Comparison of ENCODE assay signal across 24 cellular contexts in genomic region chr9:125884196-125884595, GRCh38.
"Had no signal": no experiment of that assay in that cellular context is flagged by ENCODE, and none has a peak within 500 bp of the region (broad histone marks: within the 10 kb centered on the region; RNA-seq: fewer than 3 reads in every experiment).

No MANE protein-coding gene starts in this region.

- H3K4me3 ChIP-seq: prostate gland, skin epidermis, thoracic aorta had no signal

- ATAC-seq: activated CD8-positive, alpha-beta T cell treated with anti-CD3 and anti-CD28 coated beads for 36 hours; activated T-helper 17 cell treated with anti-CD3 and anti-CD28 coated beads, Interleukin-2, amount 50 U/mL, for 72 hours; left lobe of liver; stimulated activated effector memory CD8-positive, alpha-beta T cell treated with anti-CD3 and anti-CD28 coated beads, Interleukin-12 subunit alpha, Interleukin-12 subunit beta, amount 100 ng/mL, for 72 hours; T-cell had no signal

- H3K36me3 Mint-ChIP-seq: activated naive CD8-positive, alpha-beta T cell treated with anti-CD3 and anti-CD28 coated beads for 36 hours; mesothelial cell of epicardium; stimulated activated effector memory CD8-positive, alpha-beta T cell treated with anti-CD3 and anti-CD28 coated beads, Interleukin-12 subunit alpha, Interleukin-12 subunit beta, amount 100 ng/mL, for 72 hours had no signal

- H3K9me3 Mint-ChIP-seq: activated CD4-positive, alpha-beta T cell treated with anti-CD3 and anti-CD28 coated beads, Interleukin-2, amount 10 ng/mL, durations not matched to agents 24 days and 14 days; activated CD8-positive, alpha-beta T cell treated with anti-CD3 and anti-CD28 coated beads for 36 hours; activated naive CD8-positive, alpha-beta T cell treated with anti-CD3 and anti-CD28 coated beads for 36 hours; activated T-helper 17 cell treated with anti-CD3 and anti-CD28 coated beads, Interleukin-2, amount 50 U/mL, for 72 hours; endodermal cell; mesothelial cell of epicardium; neural crest cell; stimulated activated effector memory CD8-positive, alpha-beta T cell treated with anti-CD3 and anti-CD28 coated beads, Interleukin-12 subunit alpha, Interleukin-12 subunit beta, amount 100 ng/mL, for 72 hours; T-cell had no signal

- H3K27ac ChIP-seq: epithelial cell of prostate, prostate gland, skin epidermis, thoracic aorta had no signal

- H3K27ac Mint-ChIP-seq: activated CD4-positive, alpha-beta T cell treated with anti-CD3 and anti-CD28 coated beads, Interleukin-2, amount 10 ng/mL, durations not matched to agents 24 days and 14 days; activated CD8-positive, alpha-beta T cell treated with anti-CD3 and anti-CD28 coated beads for 36 hours; activated naive CD8-positive, alpha-beta T cell treated with anti-CD3 and anti-CD28 coated beads for 36 hours; activated T-helper 17 cell treated with anti-CD3 and anti-CD28 coated beads, Interleukin-2, amount 50 U/mL, for 72 hours; endodermal cell; mesothelial cell of epicardium; stimulated activated effector memory CD8-positive, alpha-beta T cell treated with anti-CD3 and anti-CD28 coated beads, Interleukin-12 subunit alpha, Interleukin-12 subunit beta, amount 100 ng/mL, for 72 hours; T-cell had no signal

- H3K36me3 ChIP-seq: prostate gland, thoracic aorta had no signal

- H3K4me3 Mint-ChIP-seq: activated CD4-positive, alpha-beta T cell treated with anti-CD3 and anti-CD28 coated beads, Interleukin-2, amount 10 ng/mL, durations not matched to agents 24 days and 14 days; activated CD8-positive, alpha-beta T cell treated with anti-CD3 and anti-CD28 coated beads for 36 hours; activated naive CD8-positive, alpha-beta T cell treated with anti-CD3 and anti-CD28 coated beads for 36 hours; activated T-helper 17 cell treated with anti-CD3 and anti-CD28 coated beads, Interleukin-2, amount 50 U/mL, for 72 hours; endodermal cell; mesothelial cell of epicardium; neural crest cell; stimulated activated effector memory CD8-positive, alpha-beta T cell treated with anti-CD3 and anti-CD28 coated beads, Interleukin-12 subunit alpha, Interleukin-12 subunit beta, amount 100 ng/mL, for 72 hours; T-cell had no signal

- H3K9me3 ChIP-seq: prostate gland, thoracic aorta had no signal

- DNase-seq: activated CD4-positive, alpha-beta T cell treated with anti-CD3 and anti-CD28 coated beads, Interleukin-2, amount 10 ng/mL, durations not matched to agents 24 days and 14 days; activated CD8-positive, alpha-beta T cell treated with anti-CD3 and anti-CD28 coated beads for 36 hours; activated naive CD4-positive, alpha-beta T cell; activated naive CD8-positive, alpha-beta T cell treated with anti-CD3 and anti-CD28 coated beads for 36 hours; activated T-cell treated with anti-CD3 and anti-CD28 coated beads, Interleukin-2, amount 50 U/mL, for 1 hour; amygdala; caudate nucleus; endodermal cell; right cardiac atrium; stimulated activated CD4-positive, alpha-beta T cell treated with anti-CD3 and anti-CD28 coated beads, Interleukin-15, amount 100 ng/mL, for 24 hours; stimulated activated CD4-positive, alpha-beta T cell treated with anti-CD3 and anti-CD28 coated beads, Interleukin-4, amount 100 ng/mL, for 1 hour; T-cell; T-helper 9 cell had no signal

- FAIRE-seq: frontal cortex, keratinocyte had no signal
